ENCODE assay signal across 8 cellular contexts in the genomic region with DNA sequence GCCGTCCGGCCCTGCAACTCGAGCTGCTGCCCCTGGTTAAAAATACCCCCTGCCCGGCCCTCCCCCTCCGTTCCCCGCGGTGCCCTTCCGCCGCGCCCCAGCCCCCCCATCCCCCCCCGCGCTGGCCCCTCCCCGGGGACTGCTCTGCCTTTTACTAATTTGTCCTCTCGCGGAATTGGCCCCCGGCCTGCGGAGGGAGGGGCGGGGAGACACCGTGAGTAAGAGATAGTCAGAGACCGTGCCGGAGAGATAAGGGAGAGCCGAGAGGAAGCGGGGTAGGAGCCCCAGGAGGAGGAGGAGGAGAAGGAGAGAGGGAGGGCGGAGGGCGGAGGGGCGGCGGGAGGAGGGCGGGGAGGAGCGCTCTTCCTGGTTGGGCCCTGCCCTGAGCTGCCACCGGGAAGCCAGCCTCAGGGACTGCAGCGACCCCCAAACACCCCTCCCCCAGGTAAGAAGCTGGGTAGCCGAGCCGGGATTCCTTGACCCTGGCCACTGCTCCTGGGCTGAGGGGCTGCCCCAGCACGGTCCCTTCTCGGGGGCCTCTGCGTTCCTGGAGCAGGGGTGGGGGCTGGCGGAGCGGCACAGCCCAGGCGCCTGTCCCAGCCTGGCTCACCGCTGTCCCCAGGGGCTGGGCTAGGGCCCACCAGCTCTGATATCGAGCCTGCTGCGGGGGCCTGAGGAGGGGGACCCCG. TPM values are rescaled to one million over a fixed set of nuclear protein-coding genes. Genes with fewer than 3 reads are reported as not detected.
DNase-seq lines count a peak whose midpoint lies in the region; FAIRE-seq and TF ChIP-seq lines count a peak whose summit lies in the region.

TSS of gene CAPN1 (plus strand) at position 360 of the 689 bp plus-strand sequence. CDS start 774 bp downstream, outside the sequence.

- peak within 1 kb of the TSS; percentile 48 for H3K27ac ChIP-seq in angular gyrus (ENCODE audit: low read depth, low read length)
- H3K27ac ChIP-seq in right atrium auricular region = peak within 1 kb of the TSS; percentile 89 to 95
- peak within 1 kb of the TSS; percentile 89 for H3K27ac ChIP-seq in vagina

- DNase-seq in DMS79 treated with DMSO at 0.1 percent for 48 hours (lab: John Stamatoyannopoulos, UW) = peak; percentile 51
- DNase-seq in H54 (ENCODE audit: insufficient read length, low spot score) = peak; percentile 89
- DNase-seq in NCI-H1092 treated with DMSO at 0.1 percent for 48 hours (lab: John Stamatoyannopoulos, UW) = peak; percentile 40
- peak; percentile 88 for DNase-seq in right atrium auricular region (ENCODE audit: low spot score)
- DNase-seq in putamen (ENCODE audit: low spot score) = peak; percentile 53
- no peak for DNase-seq in vagina (ENCODE audit: extremely low spot score in 2 of 2)

- FAIRE-seq in H54 (lab: Jason Lieb, UNC) = no peak

- peak; percentile 46; the same call in 1 of the 2 replicates for TF ChIP-seq POLR2A in H54 (IDR thresholded peaks at IDR 0.05; ENCODE audit: low read depth, low read length)
- no peak for TF ChIP-seq POLR2A in vagina (IDR thresholded peaks at IDR 0.05)

- H3K4me1 ChIP-seq in right atrium auricular region = peaks cover 0 to 23% of the 10 kb centered on the region in 2 donors
- H3K4me1 ChIP-seq in vagina = peaks cover 43% of the 10 kb centered on the region

- TF ChIP-seq CTCF in right atrium auricular region (IDR thresholded peaks at IDR 0.05) = peak in 1 of 2 donors; percentile 1
- TF ChIP-seq CTCF in vagina (IDR thresholded peaks at IDR 0.05) = no peak

- H3K9me3 ChIP-seq in right atrium auricular region (no peaks in the 10 kb centered on the region), vagina (no peaks in the 10 kb centered on the region)

- H3K36me3 ChIP-seq in right atrium auricular region = peaks cover 12% of the 10 kb centered on the region
- H3K36me3 ChIP-seq in vagina = peaks cover 0 to 26% of the 10 kb centered on the region in 2 donors

- intact Hi-C loops in T-helper 2 cell treated with Interferon-gamma antibody and Interleukin-4, amounts not matched to agents 100 ng/mL and 5 ng/mL, for 36 hours (cut with micrococcal nuclease) = loop anchor here (1.0 to 10.0 kb wide), 3 partner anchors 46 to 83 kb away; partner anchors contain the start of genes POLA2 and ZNHIT2
- intact Hi-C loops in vagina (cut with DNase I) = loop anchor here (2.0 kb wide), 1 partner anchor 47 kb away; the partner anchor contains the start of gene SYVN1

- no peaks in the 10 kb centered on the region for H3K27me3 ChIP-seq in right atrium auricular region
- no peaks in the 10 kb centered on the region for H3K27me3 ChIP-seq in vagina

- H3K4me3 ChIP-seq in right atrium auricular region = peak within 1 kb of the TSS; percentile 79 to 90
- peak within 1 kb of the TSS; percentile 94 to 97 for H3K4me3 ChIP-seq in vagina

RNA-seq across cellular contexts. Expression of gene CAPN1, which starts in this region (rescaled TPM):
- 205 and 209 TPM in 2 replicates for total RNA-seq in T-helper 2 cell treated with Interferon-gamma antibody and Interleukin-4, amounts not matched to agents 100 ng/mL and 5 ng/mL, for 36 hours
- 10 to 100 TPM; 89.9 to 93.0 TPM for total RNA-seq in right atrium auricular region
- total RNA-seq in vagina = 302 TPM

Comparison
In these comparisons a context has a peak if more than half of its experiments do, and no peak if none do; other contexts are left out.
1. DNase-seq: peak in DMS79 treated with DMSO at 0.1 percent for 48 hours (single experiment), H54 (single experiment), NCI-H1092 treated with DMSO at 0.1 percent for 48 hours (single experiment), right atrium auricular region (single experiment) and putamen (single experiment); none in vagina (0 of 2).
2. Peak in every context shown above with its lines, with median percentiles within 50 percentile points of each other: H3K27ac ChIP-seq.